Comparison of ENCODE assay signal across 12 cellular contexts in genomic region chr1:20588634-20589225, GRCh38. TPM values are rescaled to one million over a fixed set of nuclear protein-coding genes. Genes with fewer than 3 reads are reported as not detected.
A peak's percentile ranks its signal among the peaks of the same experiment; 100 is the strongest.
DNase-seq lines count a peak whose midpoint lies in the region; ATAC-seq and TF ChIP-seq lines count a peak whose summit lies in the region.
"Had no signal": no experiment of that assay in that cellular context is flagged by ENCODE, and none has a peak within 500 bp of the region (broad histone marks: within the 10 kb centered on the region; RNA-seq: fewer than 3 reads in every experiment).

Gene CDA, plus strand, starts transcription at chr1:20589097. Its CDS starts 33 bp downstream, at chr1:20589130.

- peaks cover 42 to 63% (median 55%) of the 10 kb centered on the region in 5 donors for H3K27me3 Mint-ChIP-seq in naive thymus-derived CD4-positive, alpha-beta T cell
- peaks cover 53% of the 10 kb centered on the region for H3K27me3 Mint-ChIP-seq in activated T-cell treated with anti-CD3 and anti-CD28 coated beads, Interleukin-2, amount 50 U/mL, for 24 hours

- peak; percentile 48 for ATAC-seq in naive thymus-derived CD4-positive, alpha-beta T cell

- peaks cover 0 to 10% (median 4%) of the 10 kb centered on the region in 7 donors for H3K4me1 Mint-ChIP-seq in naive thymus-derived CD4-positive, alpha-beta T cell
- peaks cover 4% of the 10 kb centered on the region for H3K4me1 Mint-ChIP-seq in activated T-cell treated with anti-CD3 and anti-CD28 coated beads, Interleukin-2, amount 50 U/mL, for 24 hours (ENCODE audit: low read depth)

- H3K9me3 ChIP-seq in naive thymus-derived CD4-positive, alpha-beta T cell (ENCODE audit: control insufficient read depth in 2 of 3, low read length in 3 of 3): no peaks in the 10 kb centered on the region

- CTCF ChIA-PET in naive thymus-derived CD4-positive, alpha-beta T cell (lab: Charles Lee): no interaction called here
- CTCF ChIA-PET in GM10248 (lab: Yijun Ruan, JAX): interaction anchor here (1.2 to 4.8 kb wide), 3 partner anchors 14 to 94 kb away, joined by 3 to 24 read pairs (median 3); no protein-coding TSS in a partner anchor

- intact Hi-C loops in naive thymus-derived CD4-positive, alpha-beta T cell (cut with micrococcal nuclease): no loop called here

- H3K36me3 Mint-ChIP-seq in naive thymus-derived CD4-positive, alpha-beta T cell: peaks cover 0 to 5% (median 0%) of the 10 kb centered on the region in 5 donors
- no peaks in the 10 kb centered on the region for H3K36me3 Mint-ChIP-seq in activated T-cell treated with anti-CD3 and anti-CD28 coated beads, Interleukin-2, amount 50 U/mL, for 24 hours (ENCODE audit: low read depth)
- H3K36me3 Mint-ChIP-seq: activated naive CD8-positive, alpha-beta T cell treated with anti-CD3 and anti-CD28 coated beads for 36 hours; memory B cell had no signal

- no peak for TF ChIP-seq CTCF in fibroblast of villous mesenchyme (IDR thresholded peaks at IDR 0.05; ENCODE audit: insufficient read depth, low read depth, low read length)
- TF ChIP-seq CTCF in GM10248 (IDR thresholded peaks at IDR 0.05; ENCODE audit: control extremely low read depth, extremely low read depth, low read depth, missing control alignments): no peak

- H3K27ac ChIP-seq in naive thymus-derived CD4-positive, alpha-beta T cell (ENCODE audit: low read depth, low read length): no peak within 1 kb of the TSS

- peak within 1 kb of the TSS; percentile 46 for H3K4me3 ChIP-seq in fibroblast of villous mesenchyme (ENCODE audit: low read depth, low read length)
- H3K4me3 ChIP-seq in naive thymus-derived CD4-positive, alpha-beta T cell (ENCODE audit: low read length): no peak within 1 kb of the TSS

- no peaks in the 10 kb centered on the region for H3K4me1 ChIP-seq in naive thymus-derived CD4-positive, alpha-beta T cell (ENCODE audit: control insufficient read depth in 2 of 2, insufficient read depth in 2 of 2, low read length in 2 of 2)

- POLR2A ChIA-PET in naive thymus-derived CD4-positive, alpha-beta T cell (lab: Charles Lee): interaction anchor here (0.7 kb wide), 1 partner anchor 1887 kb away, joined by 3 read pairs; no protein-coding TSS in a partner anchor
- POLR2A ChIA-PET in GM10248 (lab: Yijun Ruan, JAX): no interaction called here

- H3K36me3 ChIP-seq in naive thymus-derived CD4-positive, alpha-beta T cell (ENCODE audit: control insufficient read depth in 2 of 3, insufficient read depth in 3 of 3, low read length in 3 of 3): no peaks in the 10 kb centered on the region

- peaks cover 0 to 8% of the 10 kb centered on the region in 2 donors for H3K27me3 ChIP-seq in naive thymus-derived CD4-positive, alpha-beta T cell (ENCODE audit: control insufficient read depth in 2 of 2, insufficient read depth in 2 of 2, low read length in 2 of 2)

- no peak within 1 kb of the TSS for H3K27ac Mint-ChIP-seq in naive thymus-derived CD4-positive, alpha-beta T cell
- no peak within 1 kb of the TSS for H3K27ac Mint-ChIP-seq in activated T-cell treated with anti-CD3 and anti-CD28 coated beads, Interleukin-2, amount 50 U/mL, for 24 hours
- H3K27ac Mint-ChIP-seq: activated naive CD8-positive, alpha-beta T cell treated with anti-CD3 and anti-CD28 coated beads for 36 hours; memory B cell had no signal

- peaks cover 0 to 2% (median 0%) of the 10 kb centered on the region in 11 donors for H3K9me3 Mint-ChIP-seq in naive thymus-derived CD4-positive, alpha-beta T cell
- H3K9me3 Mint-ChIP-seq in activated T-cell treated with anti-CD3 and anti-CD28 coated beads, Interleukin-2, amount 50 U/mL, for 24 hours: no peaks in the 10 kb centered on the region
- H3K9me3 Mint-ChIP-seq: activated naive CD8-positive, alpha-beta T cell treated with anti-CD3 and anti-CD28 coated beads for 36 hours; memory B cell had no signal

- peak; percentile 66 for DNase-seq in CD1c-positive myeloid dendritic cell (ENCODE audit: extremely low spot score)
- peak; percentile 38 for DNase-seq in NOMO-1 treated with dmso at 0.1 percent for 144 hours (lab: John Stamatoyannopoulos, UW; ENCODE audit: unreplicated experiment)
- no peak for DNase-seq in fibroblast of villous mesenchyme (ENCODE audit: low read depth)
- no peak for DNase-seq in naive thymus-derived CD4-positive, alpha-beta T cell
- no peak for DNase-seq in GM10248 (ENCODE audit: extremely low spot score)
- DNase-seq in kidney glomerular epithelial cell (lab: John Stamatoyannopoulos, UW): no peak
- DNase-seq in activated T-cell treated with anti-CD3 and anti-CD28 coated beads, Interleukin-2, amount 50 U/mL, for 24 hours: no peak
- DNase-seq in midbrain (lab: John Stamatoyannopoulos, UW): no peak
- DNase-seq: activated naive CD8-positive, alpha-beta T cell treated with anti-CD3 and anti-CD28 coated beads for 36 hours; DND-41; Karpas-422 had no signal

- peak within 1 kb of the TSS in 1 of 10 donors; percentile 16 for H3K4me3 Mint-ChIP-seq in naive thymus-derived CD4-positive, alpha-beta T cell
- no peak within 1 kb of the TSS for H3K4me3 Mint-ChIP-seq in activated T-cell treated with anti-CD3 and anti-CD28 coated beads, Interleukin-2, amount 50 U/mL, for 24 hours
- H3K4me3 Mint-ChIP-seq: activated naive CD8-positive, alpha-beta T cell treated with anti-CD3 and anti-CD28 coated beads for 36 hours; memory B cell had no signal

RNA-seq across cellular contexts. Expression of gene CDA, which starts in this region (rescaled TPM):
- total RNA-seq in fibroblast of villous mesenchyme: 1.9 and 3.0 TPM in 2 replicates
- 10 to 100 TPM in 1 of 5 experiments, 1 to 10 TPM in 1, not detected in 3; 2.4 to 13.6 TPM for total RNA-seq in naive thymus-derived CD4-positive, alpha-beta T cell
- not detected for polyA plus RNA-seq in naive thymus-derived CD4-positive, alpha-beta T cell
- total RNA-seq: activated naive CD8-positive, alpha-beta T cell treated with anti-CD3 and anti-CD28 coated beads for 36 hours had no signal

Comparison
In these comparisons a context has a peak if more than half of its experiments do, and no peak if none do; other contexts are left out.
1. DNase-seq: peak in CD1c-positive myeloid dendritic cell (single experiment) and NOMO-1 treated with dmso at 0.1 percent for 144 hours (single experiment); none in fibroblast of villous mesenchyme (single experiment), naive thymus-derived CD4-positive, alpha-beta T cell (0 of 9), GM10248 (single experiment), kidney glomerular epithelial cell (single experiment), activated T-cell treated with anti-CD3 and anti-CD28 coated beads, Interleukin-2, amount 50 U/mL, for 24 hours (single experiment) and midbrain (single experiment).